18 cellular contexts compared by ENCODE assay signal in the genomic region with DNA sequence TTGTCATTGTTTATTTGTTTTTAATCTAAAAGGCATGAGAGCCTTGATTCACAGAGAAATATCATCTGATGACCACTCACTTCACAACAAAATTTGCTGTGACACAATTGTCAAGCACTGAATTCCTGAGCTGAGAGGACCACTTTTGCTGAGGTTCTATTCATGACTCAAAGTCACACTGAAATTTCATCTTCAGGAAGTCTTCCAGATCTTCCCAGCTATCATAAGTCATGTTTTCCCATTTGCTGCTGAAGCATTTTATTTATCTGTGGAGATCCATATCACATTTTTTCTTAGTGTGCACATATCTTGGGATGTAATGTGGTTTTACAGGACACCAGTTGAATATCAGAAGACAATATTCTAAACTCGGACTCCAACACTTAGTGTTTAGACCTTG.
DNase-seq lines count a peak whose midpoint lies in the region; ATAC-seq and TF ChIP-seq lines count a peak whose summit lies in the region.
"Had no signal": no experiment of that assay in that cellular context is flagged by ENCODE, and none has a peak within 500 bp of the region (broad histone marks: within the 10 kb centered on the region; RNA-seq: fewer than 3 reads in every experiment).

No MANE protein-coding gene starts in this region.

- no peak overlapping the region for H3K9ac ChIP-seq in GM23248
- H3K9ac ChIP-seq: BLaER1 had no signal

- no peaks in the 10 kb centered on the region for H3K4me1 Mint-ChIP-seq in stimulated activated effector memory CD8-positive, alpha-beta T cell treated with anti-CD3 and anti-CD28 coated beads, Interleukin-12 subunit alpha, Interleukin-12 subunit beta, amount 100 ng/mL, for 72 hours
- no peaks in the 10 kb centered on the region for H3K4me1 Mint-ChIP-seq in activated naive CD8-positive, alpha-beta T cell treated with anti-CD3 and anti-CD28 coated beads for 36 hours
- H3K4me1 Mint-ChIP-seq: CD14-positive monocyte; CD4-positive, alpha-beta memory T cell had no signal

- no peaks in the 10 kb centered on the region for H3K9me2 ChIP-seq in GM23248 (ENCODE audit: insufficient read depth)

- H3K4me3 Mint-ChIP-seq in stimulated activated effector memory CD8-positive, alpha-beta T cell treated with anti-CD3 and anti-CD28 coated beads, Interleukin-12 subunit alpha, Interleukin-12 subunit beta, amount 100 ng/mL, for 72 hours = no peak overlapping the region
- no peak overlapping the region for H3K4me3 Mint-ChIP-seq in activated naive CD8-positive, alpha-beta T cell treated with anti-CD3 and anti-CD28 coated beads for 36 hours
- H3K4me3 Mint-ChIP-seq: CD14-positive monocyte; CD4-positive, alpha-beta memory T cell; GM23338 had no signal

- H3K9me3 Mint-ChIP-seq in stimulated activated effector memory CD8-positive, alpha-beta T cell treated with anti-CD3 and anti-CD28 coated beads, Interleukin-12 subunit alpha, Interleukin-12 subunit beta, amount 100 ng/mL, for 72 hours = no peaks in the 10 kb centered on the region
- no peaks in the 10 kb centered on the region for H3K9me3 Mint-ChIP-seq in activated naive CD8-positive, alpha-beta T cell treated with anti-CD3 and anti-CD28 coated beads for 36 hours
- H3K9me3 Mint-ChIP-seq: GM23338 had no signal

- in situ Hi-C loops in GM23248 (cut with MboI) = no loop called here

- H3K9me3 ChIP-seq in GM23248 (ENCODE audit: low read depth) = no peaks in the 10 kb centered on the region
- H3K9me3 ChIP-seq: BLaER1 had no signal

- H3K4me2 ChIP-seq in GM23248 (ENCODE audit: unreplicated experiment) = no peak overlapping the region
- H3K4me2 ChIP-seq: BLaER1, GM23338 had no signal

- no peaks in the 10 kb centered on the region for H3K4me1 ChIP-seq in GM23248 (ENCODE audit: insufficient read depth)
- H3K4me1 ChIP-seq: BLaER1 had no signal

- H3K4me3 ChIP-seq in GM23248 = no peak overlapping the region
- H3K4me3 ChIP-seq in fibroblast of villous mesenchyme (ENCODE audit: low read depth, low read length) = no peak overlapping the region
- H3K4me3 ChIP-seq: BLaER1, GM23338 had no signal

- no peak overlapping the region for H3K27ac Mint-ChIP-seq in stimulated activated effector memory CD8-positive, alpha-beta T cell treated with anti-CD3 and anti-CD28 coated beads, Interleukin-12 subunit alpha, Interleukin-12 subunit beta, amount 100 ng/mL, for 72 hours
- H3K27ac Mint-ChIP-seq in activated naive CD8-positive, alpha-beta T cell treated with anti-CD3 and anti-CD28 coated beads for 36 hours = no peak overlapping the region
- H3K27ac Mint-ChIP-seq: CD14-positive monocyte; CD4-positive, alpha-beta memory T cell; GM23338 had no signal

- no peaks in the 10 kb centered on the region for H4K20me1 ChIP-seq in GM23248 (ENCODE audit: insufficient read depth)
- H4K20me1 ChIP-seq: BLaER1 had no signal

- no peak overlapping the region for H2AFZ ChIP-seq in GM23248
- H2AFZ ChIP-seq: GM23338 had no signal

- no peaks in the 10 kb centered on the region for H3K27me3 Mint-ChIP-seq in activated naive CD8-positive, alpha-beta T cell treated with anti-CD3 and anti-CD28 coated beads for 36 hours
- H3K27me3 Mint-ChIP-seq: CD4-positive, alpha-beta memory T cell had no signal

- H3K79me2 ChIP-seq in GM23248 (ENCODE audit: insufficient read depth) = no peaks in the 10 kb centered on the region

- no peak for ATAC-seq in GM18867 (IDR thresholded peaks at IDR 0.05; ENCODE audit: unreplicated experiment)
- ATAC-seq in stimulated activated effector memory CD8-positive, alpha-beta T cell treated with anti-CD3 and anti-CD28 coated beads, Interleukin-12 subunit alpha, Interleukin-12 subunit beta, amount 100 ng/mL, for 72 hours = no peak
- ATAC-seq: GM23338 had no signal

- no peaks in the 10 kb centered on the region for H3K27me3 ChIP-seq in GM23248 (replicated peaks; ENCODE audit: insufficient read depth)
- H3K27me3 ChIP-seq: BLaER1 had no signal

- H3F3A ChIP-seq in GM23248 (ENCODE audit: insufficient read depth) = no peaks in the 10 kb centered on the region

- DNase-seq in GM23248 (peak; percentile 5), amniotic epithelial cell (ENCODE audit: low read depth) (peak; percentile 38), fibroblast of villous mesenchyme (ENCODE audit: low read depth) (peak; percentile 10), NCI-H187 treated with DMSO at 0.1 percent for 48 hours (lab: John Stamatoyannopoulos, UW) (no peak)
- no peak for DNase-seq in stimulated activated effector memory CD8-positive, alpha-beta T cell treated with anti-CD3 and anti-CD28 coated beads, Interleukin-12 subunit alpha, Interleukin-12 subunit beta, amount 100 ng/mL, for 72 hours (ENCODE audit: low spot score in 2 of 2)
- DNase-seq in activated naive CD8-positive, alpha-beta T cell treated with anti-CD3 and anti-CD28 coated beads for 36 hours = no peak
- DNase-seq: ACHN; CD4-positive, alpha-beta memory T cell; DMS153; DMS79; GF-D8; HCEC 1CT; KBM-7 had no signal

- H3K36me3 ChIP-seq in GM23248 (ENCODE audit: low read depth) = no peaks in the 10 kb centered on the region
- H3K36me3 ChIP-seq: BLaER1 had no signal

- WGBS in GM23248 (ENCODE audit: low coverage in 1 of 2, low lambda C conversion rate in 2 of 2, missing lambda C conversion rate in 2 of 2), 2 experiments = 85 to 92% methylated on average over 1 of the region's 1 CpG

- H3K36me3 Mint-ChIP-seq in stimulated activated effector memory CD8-positive, alpha-beta T cell treated with anti-CD3 and anti-CD28 coated beads, Interleukin-12 subunit alpha, Interleukin-12 subunit beta, amount 100 ng/mL, for 72 hours = no peaks in the 10 kb centered on the region
- H3K36me3 Mint-ChIP-seq in activated naive CD8-positive, alpha-beta T cell treated with anti-CD3 and anti-CD28 coated beads for 36 hours = peaks cover 12% of the 10 kb centered on the region
- H3K36me3 Mint-ChIP-seq: CD14-positive monocyte had no signal

- no peak overlapping the region for H3K27ac ChIP-seq in GM23248
- H3K27ac ChIP-seq: BLaER1, HL-60 had no signal

- TF ChIP-seq CTCF in fibroblast of villous mesenchyme (IDR thresholded peaks at IDR 0.05; ENCODE audit: insufficient read depth, low read depth, low read length) = no peak

Comparison
In these comparisons a context has a peak if more than half of its experiments do, and no peak if none do; other contexts are left out.
1. DNase-seq: peak in GM23248 (single experiment), amniotic epithelial cell (single experiment) and fibroblast of villous mesenchyme (single experiment); none in NCI-H187 treated with DMSO at 0.1 percent for 48 hours (single experiment), stimulated activated effector memory CD8-positive, alpha-beta T cell treated with anti-CD3 and anti-CD28 coated beads, Interleukin-12 subunit alpha, Interleukin-12 subunit beta, amount 100 ng/mL, for 72 hours (0 of 2) and activated naive CD8-positive, alpha-beta T cell treated with anti-CD3 and anti-CD28 coated beads for 36 hours (single experiment).